ENCODE assay signal across 9 cellular contexts in the genomic region with DNA sequence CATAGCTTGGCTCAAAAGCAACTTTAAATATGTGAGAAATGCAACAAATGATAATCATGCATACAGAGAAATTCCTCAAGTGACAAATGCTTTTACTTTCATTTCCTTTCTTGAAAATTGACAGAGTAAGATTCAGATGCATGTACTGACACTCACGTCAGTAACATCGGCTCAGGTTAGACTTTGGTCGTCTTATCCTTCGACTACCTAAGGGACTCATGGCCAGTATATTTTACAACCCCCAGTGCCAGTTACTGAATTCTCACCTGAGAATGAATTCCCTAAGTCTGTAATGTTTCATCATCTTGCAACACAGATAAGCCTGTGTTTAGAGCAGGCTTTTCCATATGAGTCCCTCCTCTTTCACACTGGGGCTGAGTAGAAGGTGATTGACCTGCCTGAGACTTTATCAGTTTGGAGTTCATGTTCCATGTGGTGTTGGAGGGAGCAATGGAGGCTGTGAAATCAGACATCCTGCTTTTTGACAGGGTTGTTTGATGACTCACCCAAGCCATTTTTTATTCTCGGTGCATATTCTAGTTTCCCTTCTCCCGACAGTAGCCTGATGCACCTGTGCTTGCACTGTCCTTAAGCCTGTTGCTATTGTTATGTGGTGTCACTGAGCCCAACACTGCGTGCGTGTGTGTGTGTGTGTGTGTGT. TPM values are rescaled to one million over a fixed set of nuclear protein-coding genes. Genes with fewer than 3 reads are reported as not detected.
DNase-seq lines count a peak whose midpoint lies in the region; ATAC-seq and TF ChIP-seq lines count a peak whose summit lies in the region.
"Had no signal": no experiment of that assay in that cellular context is flagged by ENCODE, and none has a peak within 500 bp of the region (broad histone marks: within the 10 kb centered on the region; RNA-seq: fewer than 3 reads in every experiment).

No MANE protein-coding gene starts in this region.

- H3K56ac ChIP-seq in H9 (ENCODE audit: insufficient read length, low read depth, low read length) = no peak overlapping the region

- H3K27ac ChIP-seq in DOHH2 (ENCODE audit: low read depth, low read length) (no peak overlapping the region), H9 (ENCODE audit: insufficient read length, low read depth, low read length) (no peak overlapping the region)
- H3K27ac ChIP-seq: heart right ventricle had no signal

- H3T11ph ChIP-seq in H9 (ENCODE audit: low read length) = no peak overlapping the region

- H3K36me3 ChIP-seq in DOHH2 (ENCODE audit: control insufficient read depth, low read length) (no peaks in the 10 kb centered on the region), mucosa of descending colon (ENCODE audit: low read depth) (no peaks in the 10 kb centered on the region)
- H3K36me3 ChIP-seq: heart right ventricle had no signal

- H3K9me3 ChIP-seq in DOHH2 (ENCODE audit: control insufficient read depth, insufficient read depth, low read length) (peaks cover 5% of the 10 kb centered on the region; the same call in 1 of the 2 replicates), mucosa of descending colon (peaks cover 2% of the 10 kb centered on the region), H9 (ENCODE audit: control insufficient read depth, low read depth, low read length) (no peaks in the 10 kb centered on the region)

- peak; percentile 52 for ATAC-seq in GM19395 (IDR thresholded peaks at IDR 0.05; ENCODE audit: unreplicated experiment)
- peak; percentile 47 for ATAC-seq in HG03439 (IDR thresholded peaks at IDR 0.05; ENCODE audit: unreplicated experiment)
- ATAC-seq in mucosa of descending colon = peak; percentile 89

- no peak overlapping the region for H2BK15ac ChIP-seq in H9 (ENCODE audit: low read depth, low read length)

- no peak overlapping the region for H2BK12ac ChIP-seq in H9 (ENCODE audit: insufficient read length, low read depth, low read length)

- H4K20me1 ChIP-seq in DOHH2 (ENCODE audit: control insufficient read depth, insufficient read depth, low read depth, low read length) (no peaks in the 10 kb centered on the region), H9 (ENCODE audit: control insufficient read depth, insufficient read depth, insufficient read length) (no peaks in the 10 kb centered on the region)

- peaks cover 38% of the 10 kb centered on the region for H3K4me1 Mint-ChIP-seq in activated naive CD4-positive, alpha-beta T cell treated with anti-CD3 and anti-CD28 coated beads, Interleukin-2, amount 10 ng/mL, durations not matched to agents 7 days and 5 days
- H3K4me1 Mint-ChIP-seq in H9 = peaks cover 0 to 2% of the 10 kb centered on the region in 2 experiments; a peak in 1 of 4 replicates

- no peak overlapping the region for H2BK120ac ChIP-seq in H9 (ENCODE audit: low read depth, low read length, poor library complexity, severe bottlenecking)

- CTCF ChIA-PET in activated naive CD4-positive, alpha-beta T cell treated with anti-CD3 and anti-CD28 coated beads, Interleukin-2, amount 10 ng/mL, durations not matched to agents 7 days and 5 days (lab: Charles Lee) = no interaction called here

- H3K27ac Mint-ChIP-seq in activated naive CD4-positive, alpha-beta T cell treated with anti-CD3 and anti-CD28 coated beads, Interleukin-2, amount 10 ng/mL, durations not matched to agents 7 days and 5 days = peak overlapping the region; percentile 59
- no peak overlapping the region for H3K27ac Mint-ChIP-seq in H9

- TF ChIP-seq CTCF in DOHH2 (IDR thresholded peaks at IDR 0.05; ENCODE audit: low read depth, low read length, poor library complexity, severe bottlenecking) (no peak), mucosa of descending colon (IDR thresholded peaks at IDR 0.05) (no peak), H9 (conservative IDR thresholded peaks at IDR 0.05) (no peak)

- H3K4me3 Mint-ChIP-seq in activated naive CD4-positive, alpha-beta T cell treated with anti-CD3 and anti-CD28 coated beads, Interleukin-2, amount 10 ng/mL, durations not matched to agents 7 days and 5 days = peak overlapping the region; percentile 36
- H3K4me3 Mint-ChIP-seq in H9 = no peak overlapping the region

- no peaks in the 10 kb centered on the region for H3K23me2 ChIP-seq in H9 (ENCODE audit: insufficient read length, low read depth, low read length, poor library complexity, severe bottlenecking)

- peaks cover 4% of the 10 kb centered on the region; the same call in 1 of the 2 replicates for H3F3A ChIP-seq in DOHH2 (ENCODE audit: control insufficient read depth, insufficient read depth)

- peaks cover 37% of the 10 kb centered on the region for H3K4me1 ChIP-seq in DOHH2 (ENCODE audit: control insufficient read depth, low read length)
- H3K4me1 ChIP-seq in mucosa of descending colon (ENCODE audit: low read depth) = peaks cover 3% of the 10 kb centered on the region
- peaks cover 1% of the 10 kb centered on the region; the same call in 1 of the 2 replicates for H3K4me1 ChIP-seq in H9 (ENCODE audit: insufficient read depth, low read length)

- H3K27me3 Mint-ChIP-seq in activated naive CD4-positive, alpha-beta T cell treated with anti-CD3 and anti-CD28 coated beads, Interleukin-2, amount 10 ng/mL, durations not matched to agents 7 days and 5 days = peaks cover 24% of the 10 kb centered on the region
- H3K27me3 Mint-ChIP-seq in H9 (ENCODE audit: low read depth) = no peaks in the 10 kb centered on the region; the same call in 1 of the 2 replicates

- H4K8ac ChIP-seq in H9 (replicated peaks; ENCODE audit: insufficient read length, low read depth, low read length) = no peak overlapping the region

- H3K18ac ChIP-seq in H9 (ENCODE audit: insufficient read length, low read depth, low read length) = no peak overlapping the region

- peaks cover 14% of the 10 kb centered on the region for H3K36me3 Mint-ChIP-seq in activated naive CD4-positive, alpha-beta T cell treated with anti-CD3 and anti-CD28 coated beads, Interleukin-2, amount 10 ng/mL, durations not matched to agents 7 days and 5 days
- H3K36me3 Mint-ChIP-seq in H9 (ENCODE audit: insufficient read depth in 1 of 3, low read depth in 3 of 3) = peaks cover 0 to 2% (median 0%) of the 10 kb centered on the region in 3 experiments; a peak in 1 of 7 replicates

- H4K5ac ChIP-seq in H9 (ENCODE audit: insufficient read length, low read depth, low read length) = no peak overlapping the region

- peak; percentile 26 for DNase-seq in activated naive CD4-positive, alpha-beta T cell treated with anti-CD3 and anti-CD28 coated beads, Interleukin-2, amount 10 ng/mL, durations not matched to agents 7 days and 5 days
- DNase-seq in mucosa of descending colon (peak in 1 of 3 donors; percentile 30), H9 (no peak), NCI-H446 (lab: John Stamatoyannopoulos, UW) (no peak), mucosa of gallbladder (ENCODE audit: low spot score) (no peak)
- DNase-seq: heart right ventricle had no signal

- intact Hi-C loops in mucosa of descending colon (cut with DNase I, micrococcal nuclease) = no loop called here

- no peak overlapping the region for H3K4ac ChIP-seq in H9 (ENCODE audit: low read depth, low read length)

- H3K9ac ChIP-seq in H9 (ENCODE audit: extremely low read depth, insufficient read length, low read length) = no peak overlapping the region

- H3K79me2 ChIP-seq in DOHH2 (ENCODE audit: control insufficient read depth, low read length) (no peaks in the 10 kb centered on the region), H9 (ENCODE audit: insufficient read depth, low read length) (no peaks in the 10 kb centered on the region)

- no peaks in the 10 kb centered on the region for H3K9me2 ChIP-seq in DOHH2 (replicated peaks; ENCODE audit: control insufficient read depth, low read length)

- H2BK20ac ChIP-seq in H9 (ENCODE audit: low read depth, low read length, poor library complexity, severe bottlenecking) = no peak overlapping the region

- H3K9me3 Mint-ChIP-seq in activated naive CD4-positive, alpha-beta T cell treated with anti-CD3 and anti-CD28 coated beads, Interleukin-2, amount 10 ng/mL, durations not matched to agents 7 days and 5 days = peaks cover 12% of the 10 kb centered on the region
- H3K9me3 Mint-ChIP-seq in H9 = no peaks in the 10 kb centered on the region; a peak in 1 of 5 replicates

- no peak overlapping the region for H2BK5ac ChIP-seq in H9 (ENCODE audit: insufficient read length, low read length)

- no CpG with 5 or more reads among the region's 8 CpGs for WGBS in H9 (ENCODE audit: extremely low coverage, insufficient read length, low lambda C conversion rate)

- no peak overlapping the region for H3K23ac ChIP-seq in H9 (ENCODE audit: insufficient read length, low read depth, low read length)

- no peak overlapping the region for H2AK5ac ChIP-seq in H9 (ENCODE audit: insufficient read length, low read length)

- H3K4me3 ChIP-seq in DOHH2 (ENCODE audit: low read length) = peak overlapping the region; percentile 36
- H3K4me3 ChIP-seq in mucosa of descending colon = no peak overlapping the region

- no peak overlapping the region for H3K14ac ChIP-seq in H9 (ENCODE audit: insufficient read depth, low read length)

- H3K79me1 ChIP-seq in H9 (ENCODE audit: insufficient read depth, low read depth, low read length, poor library complexity, severe bottlenecking) = no peaks in the 10 kb centered on the region

- H3K4me2 ChIP-seq in DOHH2 (ENCODE audit: low read length) = peak overlapping the region; percentile 58
- H3K4me2 ChIP-seq in H9 (ENCODE audit: insufficient read depth, insufficient read length, low read length) = no peak overlapping the region

- no peak overlapping the region for H4K91ac ChIP-seq in H9 (ENCODE audit: insufficient read length, low read depth, low read length)

- H3K27me3 ChIP-seq in DOHH2 (ENCODE audit: control insufficient read depth, low read length) (0 out of 2 replicates have a peak, but pooled peaks cover 2% of the 10 kb centered on the region), H9 (ENCODE audit: insufficient read depth, low read length) (no peaks in the 10 kb centered on the region)
- H3K27me3 ChIP-seq: heart right ventricle had no signal

- no peak overlapping the region for H2AFZ ChIP-seq in H9 (ENCODE audit: low read length)

RNA-seq across cellular contexts. Expression of a gene that starts 30.5 kb away (rescaled TPM):
- 100 to 1,000 TPM; 175 to 406 (median 316) TPM for total RNA-seq in mucosa of descending colon
- 0.53 and 1.1 TPM in 2 replicates for total RNA-seq in H9 (2021)
- total RNA-seq in mucosa of gallbladder = 125 TPM

Comparison
In these comparisons a context has a peak if more than half of its experiments do, and no peak if none do; other contexts are left out.
1. RNA of a gene that starts 30.5 kb away (total RNA-seq): 175 to 406 TPM in mucosa of descending colon and 125 TPM in mucosa of gallbladder (single experiment); 0.53 to 1.1 TPM in H9; every median in the first group is over 10 times any median in the second.
2. Peak in every context shown above with its lines, with median percentiles within 50 percentile points of each other: ATAC-seq.